ENCODE assay signal across 25 cellular contexts in the genomic region with DNA sequence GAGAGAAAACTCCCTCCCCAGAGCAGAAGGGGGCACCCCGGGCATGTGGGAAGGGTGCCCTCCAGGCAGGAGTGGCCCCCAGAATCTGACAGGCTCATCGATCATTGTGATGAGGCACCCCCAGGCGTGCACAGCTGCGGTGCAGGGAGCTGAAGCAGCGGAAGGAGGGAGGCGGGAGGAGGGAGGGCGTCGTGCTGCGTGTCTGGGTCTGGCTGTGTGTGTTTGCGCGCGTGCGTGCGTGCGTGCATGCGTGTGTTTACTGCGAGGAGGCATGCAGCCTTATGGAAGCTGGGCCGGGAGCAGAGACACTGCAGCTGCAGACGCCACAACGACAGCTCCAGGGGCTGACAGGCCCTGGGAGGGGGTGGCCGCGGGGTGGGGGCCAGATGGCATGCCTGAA. TPM values are rescaled to one million over a fixed set of nuclear protein-coding genes. Genes with fewer than 3 reads are reported as not detected.
DNase-seq lines count a peak whose midpoint lies in the region; ATAC-seq and TF ChIP-seq lines count a peak whose summit lies in the region.
"Had no signal": no experiment of that assay in that cellular context is flagged by ENCODE, and none has a peak within 500 bp of the region (broad histone marks: within the 10 kb centered on the region; RNA-seq: fewer than 3 reads in every experiment).

No MANE protein-coding gene starts in this region.

- no peak overlapping the region for H3K27ac Mint-ChIP-seq in osteocyte (ENCODE audit: unreplicated experiment)
- no peak overlapping the region for H3K27ac Mint-ChIP-seq in CD8-positive, alpha-beta T cell
- H3K27ac Mint-ChIP-seq: CD4-positive, alpha-beta T cell; memory B cell; T-helper 17 cell had no signal

- TF ChIP-seq CTCF in dorsolateral prefrontal cortex (IDR thresholded peaks at IDR 0.05 in 54 of 56, conservative IDR thresholded peaks at IDR 0.05 in 2 of 56; ENCODE audit: low read depth in 1 of 56, partially characterized antibody in 56 of 56) (no peak), neural cell (IDR thresholded peaks at IDR 0.05; ENCODE audit: poor library complexity, severe bottlenecking) (no peak), osteocyte (IDR thresholded peaks at IDR 0.05) (no peak)
- TF ChIP-seq CTCF in CD8-positive, alpha-beta T cell (IDR thresholded peaks at IDR 0.05), result no peak

- TF ChIP-seq EP300 in neural cell (conservative IDR thresholded peaks at IDR 0.05; ENCODE audit: poor library complexity, severe bottlenecking), result peak; percentile 48

- POLR2A ChIA-PET in CD8-positive, alpha-beta T cell (lab: Charles Lee), result no interaction called here

- H4K20me1 ChIP-seq in BLaER1 treated with 17β-estradiol and CSF1 and Interleukin-3, amounts not matched to agents 10 nM and 100 nM, result peaks cover 22 to 90% (median 34%) of the 10 kb centered on the region in 11 experiments; a peak in 17 of 22 replicates
- H4K20me1 ChIP-seq in neural cell (ENCODE audit: insufficient read depth), result peaks cover 7% of the 10 kb centered on the region

- H3K36me3 Mint-ChIP-seq in osteocyte (ENCODE audit: unreplicated experiment), result peaks cover 12% of the 10 kb centered on the region
- peaks cover 11% of the 10 kb centered on the region for H3K36me3 Mint-ChIP-seq in CD8-positive, alpha-beta T cell

- H3K4me3 ChIP-seq in BLaER1 treated with 17β-estradiol and CSF1 and Interleukin-3, amounts not matched to agents 10 nM and 100 nM, result no peak overlapping the region
- H3K4me3 ChIP-seq in dorsolateral prefrontal cortex, result peak overlapping the region in 58 of 59 donors; percentile 19 to 66 (median 52)
- peak overlapping the region; percentile 35 for H3K4me3 ChIP-seq in neural cell (ENCODE audit: low read length)
- no peak overlapping the region for H3K4me3 ChIP-seq in CD8-positive, alpha-beta T cell (ENCODE audit: low read depth, low read length)
- H3K4me3 ChIP-seq: breast epithelium had no signal

- CTCF ChIA-PET in CD8-positive, alpha-beta T cell (lab: Charles Lee), result interaction anchor here (0.9 to 2.1 kb wide), 4 partner anchors 13 to 218 kb away, joined by 3 to 8 read pairs (median 3); no protein-coding TSS in a partner anchor

- no peaks in the 10 kb centered on the region for H3F3A ChIP-seq in neural cell (ENCODE audit: insufficient read depth, low read length, poor library complexity, severe bottlenecking)

- peak; percentile 82 for DNase-seq in NCI-H2171 (lab: John Stamatoyannopoulos, UW)
- peak; percentile 26 to 85 (median 80) for DNase-seq in dorsolateral prefrontal cortex
- DNase-seq in UCSD-AML1 (lab: John Stamatoyannopoulos, UW; ENCODE audit: unreplicated experiment), result no peak
- DNase-seq in osteocyte (ENCODE audit: extremely low spot score, unreplicated experiment), result no peak
- DNase-seq in CD8-positive, alpha-beta T cell, result no peak
- DNase-seq: activated CD4-positive, alpha-beta T cell treated with anti-CD3 and anti-CD28 coated beads, Interleukin-2, amount 50 U/mL, for 4 hours; activated CD8-positive, alpha-beta memory T cell treated with anti-CD3 and anti-CD28 coated beads, Interleukin-2, amount 50 U/mL, for 48 hours; activated effector memory CD4-positive, alpha-beta T cell treated with Interleukin-2 at 50 U/mL for 16 hours; CD4-positive, alpha-beta T cell; dermis blood vessel endothelial cell; DMS79 treated with DMSO at 0.1 percent for 48 hours; islet precursor cell; naive B cell; NCI-H1105; NCI-H748 treated with DMSO at 0.1 percent for 48 hours; OCI-M1; stimulated activated naive CD4-positive, alpha-beta T cell; T-helper 17 cell; trophoblast cell had no signal

- H3K9me2 ChIP-seq in neural cell (ENCODE audit: insufficient read depth, low read length), result no peaks in the 10 kb centered on the region

- H3K4me3 Mint-ChIP-seq in osteocyte (ENCODE audit: unreplicated experiment), result no peak overlapping the region
- H3K4me3 Mint-ChIP-seq in CD8-positive, alpha-beta T cell, result no peak overlapping the region
- H3K4me3 Mint-ChIP-seq: CD4-positive, alpha-beta T cell; memory B cell; naive B cell; T-helper 17 cell had no signal

- no peak for TF ChIP-seq RAD21 in neural cell (conservative IDR thresholded peaks at IDR 0.05)

- H3K9me3 Mint-ChIP-seq in osteocyte (ENCODE audit: unreplicated experiment), result no peaks in the 10 kb centered on the region
- H3K9me3 Mint-ChIP-seq in CD8-positive, alpha-beta T cell, result no peaks in the 10 kb centered on the region
- H3K9me3 Mint-ChIP-seq: CD4-positive, alpha-beta T cell; memory B cell had no signal

- intact Hi-C loops in dorsolateral prefrontal cortex (cut with DNase I), result loop anchor here (5.0 kb wide), 2 partner anchors 39 to 84 kb away; a partner anchor contains a TSS
- intact Hi-C loops in CD8-positive, alpha-beta T cell (cut with DNase I, micrococcal nuclease), result no loop called here

- no peaks in the 10 kb centered on the region for H3K27me3 Mint-ChIP-seq in osteocyte (ENCODE audit: unreplicated experiment)
- no peaks in the 10 kb centered on the region for H3K27me3 Mint-ChIP-seq in CD8-positive, alpha-beta T cell (ENCODE audit: low read depth)
- H3K27me3 Mint-ChIP-seq: CD4-positive, alpha-beta T cell; memory B cell; naive B cell; progenitor cell of endocrine pancreas; T-helper 17 cell had no signal

- TF ChIP-seq POLR2A in GM18505 (IDR thresholded peaks at IDR 0.05; ENCODE audit: borderline replicate concordance, extremely low read depth, insufficient read depth, insufficient read length), result no peak

- H3K4me1 ChIP-seq in BLaER1 treated with 17β-estradiol and CSF1 and Interleukin-3, amounts not matched to agents 10 nM and 100 nM, result peaks cover 10 to 46% (median 38%) of the 10 kb centered on the region in 10 experiments
- H3K4me1 ChIP-seq in CD8-positive, alpha-beta T cell (ENCODE audit: insufficient read depth, low read length), result no peaks in the 10 kb centered on the region

- no peak overlapping the region for H2AFZ ChIP-seq in neural cell (ENCODE audit: low read depth, low read length)

- ATAC-seq in GM18505 (IDR thresholded peaks at IDR 0.05; ENCODE audit: unreplicated experiment), result no peak
- no peak for ATAC-seq in CD8-positive, alpha-beta T cell
- ATAC-seq: T-helper 17 cell had no signal

- H3K4me1 Mint-ChIP-seq in osteocyte (ENCODE audit: unreplicated experiment), result peaks cover 7% of the 10 kb centered on the region
- H3K4me1 Mint-ChIP-seq in CD8-positive, alpha-beta T cell (ENCODE audit: low read depth), result peaks cover 6% of the 10 kb centered on the region
- H3K4me1 Mint-ChIP-seq: memory B cell had no signal

- no peak overlapping the region for H3K27ac ChIP-seq in BLaER1 treated with 17β-estradiol and CSF1 and Interleukin-3, amounts not matched to agents 10 nM and 100 nM
- peak overlapping the region in 53 of 59 donors; percentile 2 to 83 (median 73) for H3K27ac ChIP-seq in dorsolateral prefrontal cortex
- H3K27ac ChIP-seq in neural cell (ENCODE audit: low read length), result peak overlapping the region; percentile 25
- H3K27ac ChIP-seq in CD8-positive, alpha-beta T cell (ENCODE audit: low read depth, low read length), result no peak overlapping the region
- H3K27ac ChIP-seq: breast epithelium had no signal

- peak overlapping the region in 8 of 11 experiments; percentile 27 to 59 (median 51); a peak in 16 of 22 replicates for H3K4me2 ChIP-seq in BLaER1 treated with 17β-estradiol and CSF1 and Interleukin-3, amounts not matched to agents 10 nM and 100 nM
- H3K4me2 ChIP-seq in neural cell (ENCODE audit: low read length), result no peak overlapping the region

- H3K79me2 ChIP-seq in neural cell (replicated peaks; ENCODE audit: insufficient read depth, low read length), result no peaks in the 10 kb centered on the region

- H3K36me3 ChIP-seq in BLaER1 treated with 17β-estradiol and CSF1 and Interleukin-3, amounts not matched to agents 10 nM and 100 nM, result peaks cover 22 to 90% (median 58%) of the 10 kb centered on the region in 11 experiments
- H3K36me3 ChIP-seq in neural cell (ENCODE audit: insufficient read depth, low read length), result peaks cover 3% of the 10 kb centered on the region
- no peaks in the 10 kb centered on the region for H3K36me3 ChIP-seq in CD8-positive, alpha-beta T cell (ENCODE audit: insufficient read depth, low read length)

- no peaks in the 10 kb centered on the region for H3K9me3 ChIP-seq in BLaER1 treated with 17β-estradiol and CSF1 and Interleukin-3, amounts not matched to agents 10 nM and 100 nM (replicated peaks in 1 of 11)
- no peaks in the 10 kb centered on the region for H3K9me3 ChIP-seq in neural cell (ENCODE audit: low read length)
- no peaks in the 10 kb centered on the region for H3K9me3 ChIP-seq in CD8-positive, alpha-beta T cell (ENCODE audit: low read length)
- H3K9me3 ChIP-seq: breast epithelium had no signal

- H3K9ac ChIP-seq in BLaER1 treated with 17β-estradiol and CSF1 and Interleukin-3, amounts not matched to agents 10 nM and 100 nM, result peak overlapping the region in 2 of 11 experiments; percentile 13 to 35; a peak in 1 of 22 replicates
- H3K9ac ChIP-seq in neural cell (ENCODE audit: low read length), result peak overlapping the region; percentile 38

- H3K27me3 ChIP-seq in BLaER1 treated with 17β-estradiol and CSF1 and Interleukin-3, amounts not matched to agents 10 nM and 100 nM, result no peaks in the 10 kb centered on the region
- H3K27me3 ChIP-seq in dorsolateral prefrontal cortex, result no peaks in the 10 kb centered on the region
- no peaks in the 10 kb centered on the region for H3K27me3 ChIP-seq in neural cell (ENCODE audit: insufficient read depth, low read depth, low read length)
- no peaks in the 10 kb centered on the region for H3K27me3 ChIP-seq in CD8-positive, alpha-beta T cell (ENCODE audit: insufficient read depth, low read length)
- H3K27me3 ChIP-seq: breast epithelium had no signal

RNA-seq across cellular contexts. Expression of a gene that starts 40.4 kb away (rescaled TPM):
- 10 to 100 TPM; 19.2 to 35.8 (median 25.0) TPM for total RNA-seq in dorsolateral prefrontal cortex
- 7.1 and 9.7 TPM in 2 replicates for polyA plus RNA-seq in neural cell
- 25.9 and 31.2 TPM in 2 replicates for polyA minus RNA-seq in neural cell
- 24.7 and 26.9 TPM in 2 replicates for total RNA-seq in osteocyte
- total RNA-seq in CD8-positive, alpha-beta T cell, result 10 to 100 TPM in 1 of 2 experiments, 1 to 10 TPM in 1; 9.9 to 11.4 TPM

RNA-seq across cellular contexts. Expression of a gene that starts 51.7 kb away (rescaled TPM):
- 10 to 100 TPM in 1 of 120 experiments, 1 to 10 TPM in 100, under 1 TPM in 18, not detected in 1; 0.46 to 11.7 (median 2.2) TPM for total RNA-seq in dorsolateral prefrontal cortex
- 42.5 and 42.8 TPM in 2 replicates for polyA plus RNA-seq in neural cell
- 12.7 and 17.5 TPM in 2 replicates for polyA minus RNA-seq in neural cell
- total RNA-seq in osteocyte, result 74.1 and 75.9 TPM in 2 replicates
- total RNA-seq in CD8-positive, alpha-beta T cell, result not detected
- total RNA-seq: CD4-positive, alpha-beta T cell; T-helper 17 cell had no signal

Comparison
In these comparisons a context has a peak if more than half of its experiments do, and no peak if none do; other contexts are left out.
1. H3K27ac ChIP-seq: peak in dorsolateral prefrontal cortex (53 of 59) and neural cell (single experiment); none in BLaER1 treated with 17β-estradiol and CSF1 and Interleukin-3, amounts not matched to agents 10 nM and 100 nM (0 of 11) and CD8-positive, alpha-beta T cell (single experiment).
2. H3K4me3 ChIP-seq: peak in dorsolateral prefrontal cortex (58 of 59) and neural cell (single experiment); none in BLaER1 treated with 17β-estradiol and CSF1 and Interleukin-3, amounts not matched to agents 10 nM and 100 nM (0 of 10) and CD8-positive, alpha-beta T cell (single experiment).
3. DNase-seq: peak in NCI-H2171 (single experiment) and dorsolateral prefrontal cortex (10 of 10); none in UCSD-AML1 (single experiment), osteocyte (single experiment) and CD8-positive, alpha-beta T cell (0 of 7).
4. intact Hi-C loops: an anchor here in dorsolateral prefrontal cortex (5.0 kb wide); none called in CD8-positive, alpha-beta T cell.